Comparison of ENCODE assay signal across 9 cellular contexts in the genomic region with DNA sequence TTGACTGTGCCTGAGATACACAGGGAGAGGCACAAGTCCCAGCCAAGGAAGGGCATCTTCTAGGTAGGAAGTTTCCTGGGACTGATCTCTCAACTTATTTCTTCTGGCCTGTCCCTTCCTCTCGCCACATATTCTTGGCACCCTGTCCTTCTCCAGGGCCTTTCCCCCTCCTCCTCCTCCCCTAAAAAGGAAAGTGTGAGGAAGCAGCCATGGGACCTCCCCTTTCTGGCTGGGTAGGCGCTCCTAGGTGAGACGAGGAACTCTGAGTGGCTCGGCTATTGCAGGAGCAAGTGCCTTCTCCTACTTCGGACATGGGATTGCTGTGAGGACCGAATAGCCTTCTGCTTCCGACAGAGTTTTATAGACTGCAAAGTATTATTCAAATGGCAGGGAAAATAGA. TPM values are rescaled to one million over a fixed set of nuclear protein-coding genes. Genes with fewer than 3 reads are reported as not detected.
DNase-seq lines count a peak whose midpoint lies in the region; ATAC-seq, FAIRE-seq and TF ChIP-seq lines count a peak whose summit lies in the region.
"Had no signal": no experiment of that assay in that cellular context is flagged by ENCODE, and none has a peak within 500 bp of the region (broad histone marks: within the 10 kb centered on the region; RNA-seq: fewer than 3 reads in every experiment).

No MANE protein-coding gene starts in this region.

- peak overlapping the region; percentile 17 for H3K4me3 ChIP-seq in CD8-positive, alpha-beta T cell (ENCODE audit: low read depth, low read length)

- no peaks in the 10 kb centered on the region for H3K9me3 Mint-ChIP-seq in CD8-positive, alpha-beta T cell
- H3K9me3 Mint-ChIP-seq in chondrocyte (ENCODE audit: low read depth) (no peaks in the 10 kb centered on the region), natural killer cell (no peaks in the 10 kb centered on the region)

- FAIRE-seq in frontal cortex (lab: Jason Lieb, UNC), result no peak

- no peak overlapping the region for H3K27ac ChIP-seq in CD8-positive, alpha-beta T cell (ENCODE audit: low read depth, low read length)

- intact Hi-C loops in CD8-positive, alpha-beta T cell (cut with DNase I, micrococcal nuclease), result loop anchor here (1.0 to 10.0 kb wide), 3 partner anchors 42 to 548 kb away; a partner anchor contains a TSS
- intact Hi-C loops in natural killer cell (cut with micrococcal nuclease), result loop anchor here (1.0 to 5.0 kb wide), 3 partner anchors 42 to 515 kb away; a partner anchor contains a TSS

- H3K4me1 ChIP-seq in CD8-positive, alpha-beta T cell (ENCODE audit: insufficient read depth, low read length), result peaks cover 11% of the 10 kb centered on the region

- TF ChIP-seq CTCF in CD8-positive, alpha-beta T cell (IDR thresholded peaks at IDR 0.05), result no peak
- TF ChIP-seq CTCF in chondrocyte (IDR thresholded peaks at IDR 0.05) (no peak), natural killer cell (IDR thresholded peaks at IDR 0.05) (no peak), GM10248 (IDR thresholded peaks at IDR 0.05; ENCODE audit: control extremely low read depth, extremely low read depth, low read depth, missing control alignments) (no peak)

- no peak overlapping the region for H3K4me3 Mint-ChIP-seq in CD8-positive, alpha-beta T cell
- no peak overlapping the region for H3K4me3 Mint-ChIP-seq in chondrocyte (ENCODE audit: unreplicated experiment)
- peak overlapping the region; percentile 41 for H3K4me3 Mint-ChIP-seq in natural killer cell

- no peak for DNase-seq in CD8-positive, alpha-beta T cell
- DNase-seq in chondrocyte (ENCODE audit: low spot score) (no peak), natural killer cell (no peak), T-helper 2 cell (no peak), frontal cortex (ENCODE audit: low spot score in 2 of 2) (no peak), HT-29 (ENCODE audit: low spot score) (no peak), GM10248 (ENCODE audit: extremely low spot score) (no peak)

- H3K9me3 ChIP-seq in CD8-positive, alpha-beta T cell (ENCODE audit: low read length), result no peaks in the 10 kb centered on the region

- no peaks in the 10 kb centered on the region for H3K36me3 Mint-ChIP-seq in CD8-positive, alpha-beta T cell
- H3K36me3 Mint-ChIP-seq in chondrocyte (ENCODE audit: low read depth) (no peaks in the 10 kb centered on the region), natural killer cell (no peaks in the 10 kb centered on the region)

- H3K27me3 ChIP-seq in CD8-positive, alpha-beta T cell (ENCODE audit: insufficient read depth, low read length), result no peaks in the 10 kb centered on the region

- CTCF ChIA-PET in CD8-positive, alpha-beta T cell (lab: Charles Lee), result interaction anchor here (1.3 kb wide), 1 partner anchor 41 kb away, joined by 5 read pairs; no protein-coding TSS in a partner anchor
- CTCF ChIA-PET in GM10248 (lab: Yijun Ruan, JAX), result interaction anchor here (0.6 to 3.6 kb wide), 28 partner anchors 9 to 793 kb away, joined by 3 to 35 read pairs (median 4); a partner anchor contains a TSS

- no peaks in the 10 kb centered on the region for H3K36me3 ChIP-seq in CD8-positive, alpha-beta T cell (ENCODE audit: insufficient read depth, low read length)

- ATAC-seq in CD8-positive, alpha-beta T cell, result no peak
- ATAC-seq in HG03060 (IDR thresholded peaks at IDR 0.05; ENCODE audit: low read depth, unreplicated experiment), result peak; percentile 14
- ATAC-seq in natural killer cell, result no peak

- H3K27me3 Mint-ChIP-seq in CD8-positive, alpha-beta T cell (ENCODE audit: low read depth), result no peaks in the 10 kb centered on the region
- H3K27me3 Mint-ChIP-seq in chondrocyte (ENCODE audit: low read depth) (no peaks in the 10 kb centered on the region), natural killer cell (ENCODE audit: low read depth in 2 of 2) (peaks cover 5 to 12% of the 10 kb centered on the region in 2 donors)

- POLR2A ChIA-PET in CD8-positive, alpha-beta T cell (lab: Charles Lee), result no interaction called here
- POLR2A ChIA-PET in GM10248 (lab: Yijun Ruan, JAX), result no interaction called here

- peaks cover 16% of the 10 kb centered on the region for H3K4me1 Mint-ChIP-seq in CD8-positive, alpha-beta T cell (ENCODE audit: low read depth)
- H3K4me1 Mint-ChIP-seq in chondrocyte (ENCODE audit: low read depth) (peaks cover 38% of the 10 kb centered on the region), natural killer cell (peaks cover 9 to 10% of the 10 kb centered on the region in 2 donors)

- H3K27ac Mint-ChIP-seq in CD8-positive, alpha-beta T cell, result no peak overlapping the region
- H3K27ac Mint-ChIP-seq in chondrocyte (ENCODE audit: unreplicated experiment) (peak overlapping the region; percentile 92), natural killer cell (peak overlapping the region; percentile 24 to 71)

RNA-seq across cellular contexts. Expression of a gene that starts 15.5 kb away (rescaled TPM):
- not detected for total RNA-seq in CD8-positive, alpha-beta T cell
- 18.6 to 21.3 TPM (median 19.5 TPM) in 3 replicates for total RNA-seq in chondrocyte
- total RNA-seq in natural killer cell, result 1 to 10 TPM in 1 of 3 donors, under 1 TPM in 2; 0.33 to 1.7 (median 0.45) TPM
- total RNA-seq in frontal cortex, result 7.3 TPM
- 4.2 and 6.6 TPM in 2 replicates for total RNA-seq in HT-29 (2014; rRNA removed; shearing (Covaris generic))
- total RNA-seq: G401 had no signal

RNA-seq across cellular contexts. Expression of a gene that starts 42.5 kb away (rescaled TPM):
- total RNA-seq in CD8-positive, alpha-beta T cell, result under 1 TPM; 0.16 to 0.28 TPM
- total RNA-seq in chondrocyte (2.0 to 3.5 TPM (median 3.4 TPM) in 3 replicates), natural killer cell (1 to 10 TPM in 1 of 3 donors, under 1 TPM in 2; 0.33 to 1.3 (median 0.75) TPM), frontal cortex (60.7 TPM)
- total RNA-seq in HT-29 (2014; rRNA removed; shearing (Covaris generic)), result 0.28 and 0.60 TPM in 2 replicates

RNA-seq across cellular contexts. Expression of a gene that starts 54.1 kb away (rescaled TPM):
- total RNA-seq in CD8-positive, alpha-beta T cell, result not detected
- total RNA-seq in chondrocyte (2.5 to 5.4 TPM (median 2.8 TPM) in 3 replicates), natural killer cell (1 to 10 TPM in 1 of 3 donors, under 1 TPM in 1, not detected in 1; 0.52 to 2.5 TPM), frontal cortex (19.6 TPM)
- total RNA-seq in HT-29 (2014; rRNA removed; shearing (Covaris generic)), result 6.8 and 11.0 TPM in 2 replicates
- total RNA-seq: G401 had no signal

Comparison
In these comparisons a context has a peak if more than half of its experiments do, and no peak if none do; other contexts are left out.
1. RNA of a gene that starts 42.5 kb away (total RNA-seq): 60.7 TPM in frontal cortex (single experiment); 2.0 to 3.5 TPM in chondrocyte, 0.33 to 1.3 TPM in natural killer cell, 0.28 to 0.60 TPM in HT-29 and 0.16 to 0.28 TPM in CD8-positive, alpha-beta T cell; every median in the first group is over 10 times any median in the second.